8 cellular contexts compared by ENCODE assay signal in the genomic region with DNA sequence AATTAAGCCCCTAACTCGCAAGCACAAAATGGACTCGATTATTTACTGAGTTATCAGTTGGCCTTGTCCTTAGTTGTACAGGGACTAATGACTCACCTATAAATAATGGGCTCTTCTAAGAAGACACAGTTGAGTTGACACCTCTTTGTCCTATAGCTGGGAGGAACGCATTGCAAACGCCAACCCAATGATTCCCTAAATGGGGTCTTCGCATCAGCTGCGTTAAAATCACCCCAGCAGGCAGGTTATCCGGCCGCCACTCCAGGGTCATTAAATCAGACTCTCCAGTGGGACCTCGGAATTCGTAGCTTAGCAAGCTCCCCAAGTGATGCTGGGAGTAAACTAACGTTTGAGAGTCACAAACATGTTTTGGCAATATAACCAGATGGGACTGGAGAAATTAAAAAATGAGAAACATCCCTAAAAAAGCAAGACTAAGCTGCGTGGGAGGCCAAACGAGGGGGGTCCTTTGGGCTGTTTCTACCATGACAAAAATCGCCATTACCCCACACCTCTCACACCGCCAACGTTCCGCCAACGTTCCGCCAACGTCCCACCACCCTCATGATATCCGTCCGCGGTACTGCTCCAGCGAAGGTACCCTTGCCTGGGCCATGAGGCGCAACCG. TPM values are rescaled to one million over a fixed set of nuclear protein-coding genes. Genes with fewer than 3 reads are reported as not detected.
DNase-seq lines count a peak whose midpoint lies in the region; ATAC-seq, FAIRE-seq and TF ChIP-seq lines count a peak whose summit lies in the region.

No MANE protein-coding gene starts in this region.

- peaks cover 57% of the 10 kb centered on the region for H3K4me1 Mint-ChIP-seq in activated naive CD4-positive, alpha-beta T cell treated with anti-CD3 and anti-CD28 coated beads, Interleukin-2, amount 10 ng/mL, durations not matched to agents 7 days and 5 days

- no peak for ATAC-seq in HG03354 (IDR thresholded peaks at IDR 0.05; ENCODE audit: poor library complexity, severe bottlenecking, unreplicated experiment)

- H3K36me3 Mint-ChIP-seq in activated naive CD4-positive, alpha-beta T cell treated with anti-CD3 and anti-CD28 coated beads, Interleukin-2, amount 10 ng/mL, durations not matched to agents 7 days and 5 days, result peaks cover 30% of the 10 kb centered on the region

- H3K9ac ChIP-seq in kidney (ENCODE audit: low read length in 2 of 2) (peak overlapping the region; percentile 67 to 91), subcutaneous abdominal adipose tissue (ENCODE audit: low read length in 5 of 5) (peak overlapping the region; percentile 79 to 89 (median 82))

- H3K4me3 Mint-ChIP-seq in activated naive CD4-positive, alpha-beta T cell treated with anti-CD3 and anti-CD28 coated beads, Interleukin-2, amount 10 ng/mL, durations not matched to agents 7 days and 5 days, result peak overlapping the region; percentile 97

- H3K27ac ChIP-seq in left ventricle myocardium inferior (replicated peaks) (peak overlapping the region; percentile 97), kidney (ENCODE audit: low read depth in 2 of 2, low read length in 2 of 2) (peak overlapping the region; percentile 98), subcutaneous abdominal adipose tissue (ENCODE audit: low read depth, low read length) (peak overlapping the region; percentile 93)

- CTCF ChIA-PET in activated naive CD4-positive, alpha-beta T cell treated with anti-CD3 and anti-CD28 coated beads, Interleukin-2, amount 10 ng/mL, durations not matched to agents 7 days and 5 days (lab: Charles Lee), result interaction anchor here (0.7 to 4.0 kb wide), 12 partner anchors 9 to 546 kb away, joined by 3 to 26 read pairs (median 4); a partner anchor contains a TSS

- H3K27ac Mint-ChIP-seq in activated naive CD4-positive, alpha-beta T cell treated with anti-CD3 and anti-CD28 coated beads, Interleukin-2, amount 10 ng/mL, durations not matched to agents 7 days and 5 days, result peak overlapping the region; percentile 96

- H3K9me3 ChIP-seq in left ventricle myocardium inferior (replicated peaks), result no peaks in the 10 kb centered on the region
- no peaks in the 10 kb centered on the region for H3K9me3 ChIP-seq in kidney (ENCODE audit: control insufficient read depth in 1 of 2, low read length in 2 of 2)
- no peaks in the 10 kb centered on the region for H3K9me3 ChIP-seq in subcutaneous abdominal adipose tissue (ENCODE audit: control insufficient read depth in 5 of 5, low read length in 5 of 5)

- H3K27me3 Mint-ChIP-seq in activated naive CD4-positive, alpha-beta T cell treated with anti-CD3 and anti-CD28 coated beads, Interleukin-2, amount 10 ng/mL, durations not matched to agents 7 days and 5 days, result peaks cover 18% of the 10 kb centered on the region

- peaks cover 62% of the 10 kb centered on the region for H3K4me1 ChIP-seq in left ventricle myocardium inferior
- peaks cover 20 to 28% of the 10 kb centered on the region in 2 donors for H3K4me1 ChIP-seq in kidney (ENCODE audit: control insufficient read depth in 1 of 2, insufficient read depth in 1 of 2, low read depth in 1 of 2, low read length in 2 of 2)
- H3K4me1 ChIP-seq in subcutaneous abdominal adipose tissue (ENCODE audit: control insufficient read depth in 5 of 5, insufficient read depth in 5 of 5, low read length in 5 of 5), result peaks cover 16 to 66% (median 62%) of the 10 kb centered on the region in 5 donors

- H3K9me3 Mint-ChIP-seq in activated naive CD4-positive, alpha-beta T cell treated with anti-CD3 and anti-CD28 coated beads, Interleukin-2, amount 10 ng/mL, durations not matched to agents 7 days and 5 days, result no peaks in the 10 kb centered on the region

- TF ChIP-seq CTCF in left ventricle myocardium inferior (IDR thresholded peaks at IDR 0.05; ENCODE audit: borderline replicate concordance) (no peak), kidney (IDR thresholded peaks at IDR 0.05; ENCODE audit: borderline replicate concordance, extremely low read depth, insufficient read depth) (no peak)

- H3K36me3 ChIP-seq in left ventricle myocardium inferior (peaks cover 7% of the 10 kb centered on the region), kidney (ENCODE audit: control insufficient read depth in 1 of 2, insufficient read depth in 2 of 2, low read length in 2 of 2) (peaks cover 0 to 9% of the 10 kb centered on the region in 2 donors), subcutaneous abdominal adipose tissue (ENCODE audit: control insufficient read depth in 5 of 5, insufficient read depth in 5 of 5, low read length in 5 of 5) (peaks cover 0 to 10% (median 9%) of the 10 kb centered on the region in 5 donors)

- H3K27me3 ChIP-seq in left ventricle myocardium inferior (ENCODE audit: low read depth) (no peaks in the 10 kb centered on the region), subcutaneous abdominal adipose tissue (ENCODE audit: control insufficient read depth in 5 of 5, insufficient read depth in 4 of 5, low read length in 5 of 5) (no peaks in the 10 kb centered on the region)

- peak overlapping the region; percentile 76 for H3K4me3 ChIP-seq in left ventricle myocardium inferior
- H3K4me3 ChIP-seq in kidney (ENCODE audit: low read length in 2 of 2), result peak overlapping the region; percentile 88 to 94
- H3K4me3 ChIP-seq in subcutaneous abdominal adipose tissue (ENCODE audit: low read depth in 1 of 5, low read length in 5 of 5), result peak overlapping the region; percentile 85 to 95 (median 85)

- DNase-seq in left ventricle myocardium inferior (no peak), cardiac septum (ENCODE audit: low spot score) (no peak), kidney (no peak), COR-L47 (lab: John Stamatoyannopoulos, UW) (no peak), cerebellum (ENCODE audit: low spot score) (no peak)
- peak; percentile 24 for DNase-seq in activated naive CD4-positive, alpha-beta T cell treated with anti-CD3 and anti-CD28 coated beads, Interleukin-2, amount 10 ng/mL, durations not matched to agents 7 days and 5 days

- intact Hi-C loops in left ventricle myocardium inferior (cut with micrococcal nuclease) (no loop called here), cardiac septum (cut with DNase I) (loop anchor here (10.0 kb wide), 1 partner anchor 498 kb away; a partner anchor contains a TSS), kidney (cut with DNase I) (no loop called here)

- FAIRE-seq in kidney (lab: Jason Lieb, UNC), result no peak

RNA-seq across cellular contexts. Expression of a gene that starts 0.9 kb away (rescaled TPM):
- total RNA-seq in left ventricle myocardium inferior (895 TPM), cardiac septum (604 TPM), kidney (254 TPM), cerebellum (45.1 TPM)
- polyA plus RNA-seq in kidney (ENCODE audit: insufficient read depth, low read depth, low replicate concordance), result 146 TPM

RNA-seq across cellular contexts. Expression of a gene that starts 9.6 kb away (rescaled TPM):
- total RNA-seq in left ventricle myocardium inferior (50.6 TPM), cardiac septum (78.6 TPM), kidney (24.9 TPM), cerebellum (2.9 TPM)
- polyA plus RNA-seq in kidney (ENCODE audit: insufficient read depth, low read depth, low replicate concordance), result 38.2 TPM

RNA-seq across cellular contexts. Expression of a gene that starts 54.1 kb away (rescaled TPM):
- total RNA-seq in left ventricle myocardium inferior (33.0 TPM), cardiac septum (31.2 TPM), kidney (40.2 TPM), cerebellum (65.9 TPM)
- 37.8 TPM for polyA plus RNA-seq in kidney (ENCODE audit: insufficient read depth, low read depth, low replicate concordance)
